In the genomic region with DNA sequence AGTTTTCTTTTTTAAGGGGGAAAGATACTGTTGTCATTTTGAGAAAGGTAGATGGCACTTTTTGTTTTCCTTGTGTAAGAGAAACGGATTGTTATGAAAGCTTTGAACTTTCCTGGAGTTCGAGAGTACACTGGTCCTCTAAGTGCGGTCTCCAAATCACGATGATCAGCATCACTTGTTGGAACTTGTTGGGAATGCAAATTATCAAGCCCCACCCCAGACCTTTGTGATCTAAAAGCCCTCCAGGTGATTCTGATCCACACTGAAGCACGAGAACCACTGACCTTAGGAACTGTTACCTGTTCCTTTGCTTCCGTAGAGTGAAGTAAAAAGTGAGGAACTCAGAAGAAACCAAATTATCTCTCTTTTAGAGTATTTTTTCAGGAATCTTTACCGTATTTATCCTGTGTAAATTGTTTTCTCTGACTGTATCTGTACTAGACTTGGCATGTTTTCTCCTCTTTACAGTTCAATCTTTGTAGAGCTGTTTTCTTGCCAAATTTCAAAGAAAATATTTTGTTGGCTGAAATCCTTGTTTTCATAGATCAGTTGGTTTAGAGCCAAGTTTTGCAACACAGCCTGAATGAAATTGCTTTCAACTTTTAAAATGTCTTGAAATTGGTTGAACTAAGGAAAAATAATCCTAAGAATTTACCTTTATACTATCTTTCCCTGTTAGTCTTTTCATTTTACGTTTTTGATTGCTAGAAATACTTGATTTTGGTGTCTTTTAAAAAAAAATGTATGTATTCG, we compare ENCODE assay signal across 8 cellular contexts. TPM values are rescaled to one million over a fixed set of nuclear protein-coding genes. Genes with fewer than 3 reads are reported as not detected.
DNase-seq lines count a peak whose midpoint lies in the region; ATAC-seq and TF ChIP-seq lines count a peak whose summit lies in the region.

No MANE protein-coding gene starts in this region.

- no peak overlapping the region for H2BK5ac ChIP-seq in trophoblast cell (ENCODE audit: low read depth, low read length, poor library complexity)

- no peak overlapping the region for H3K18ac ChIP-seq in trophoblast cell (ENCODE audit: low read length)

- H3K36me3 ChIP-seq in GM06990 (ENCODE audit: control insufficient read depth, insufficient read depth, low read length) (peaks cover 4% of the 10 kb centered on the region), trophoblast cell (ENCODE audit: control insufficient read depth in 1 of 2, insufficient read depth in 2 of 2, low read length in 2 of 2) (peaks cover 8 to 10% of the 10 kb centered on the region in 2 experiments)

- DNase-seq in GM06990 (ENCODE audit: extremely low read depth, insufficient read length) (no peak), RPMI8226 (peak; percentile 19), epithelial cell of esophagus (ENCODE audit: low read depth) (peak; percentile 93), trophoblast cell (peak; percentile 45 to 62), NCI-H2227 (lab: John Stamatoyannopoulos, UW; ENCODE audit: unreplicated experiment) (no peak)

- H3K79me1 ChIP-seq in trophoblast cell (ENCODE audit: low read length), result peaks cover 7% of the 10 kb centered on the region

- H3K27me3 ChIP-seq in GM06990 (replicated peaks; ENCODE audit: control insufficient read depth, insufficient read depth, low read length) (no peaks in the 10 kb centered on the region), trophoblast cell (ENCODE audit: insufficient read depth, low read length) (no peaks in the 10 kb centered on the region)

- no peak overlapping the region for H2AFZ ChIP-seq in trophoblast cell (ENCODE audit: insufficient read depth, low read length, poor library complexity)

- no peak overlapping the region for H3K4me2 ChIP-seq in trophoblast cell (ENCODE audit: low read length)

- no CpG with 5 or more reads among the region's 9 CpGs for WGBS in trophoblast cell (ENCODE audit: extremely low coverage, insufficient coverage, insufficient read length)

- peaks cover 7% of the 10 kb centered on the region for H3K79me2 ChIP-seq in trophoblast cell (ENCODE audit: control insufficient read depth, insufficient read depth, low read length, poor library complexity)

- no peak overlapping the region for H4K12ac ChIP-seq in trophoblast cell (ENCODE audit: low read depth, low read length)

- H3K4ac ChIP-seq in trophoblast cell (ENCODE audit: low read depth, low read length), result no peak overlapping the region

- H3K27ac ChIP-seq in trophoblast cell (ENCODE audit: low read depth, low read length), result no peak overlapping the region

- H3K9ac ChIP-seq in trophoblast cell (ENCODE audit: low read length), result no peak overlapping the region

- peaks cover 0 to 3% of the 10 kb centered on the region in 2 experiments for H3K4me1 ChIP-seq in trophoblast cell (ENCODE audit: control insufficient read depth in 1 of 2, insufficient read depth in 2 of 2, low read length in 2 of 2)

- no peak for ATAC-seq in GM18511 (IDR thresholded peaks at IDR 0.05; ENCODE audit: unreplicated experiment)
- no peak for ATAC-seq in HG02973 (IDR thresholded peaks at IDR 0.05; ENCODE audit: unreplicated experiment)
- no peak for ATAC-seq in GM21786 (IDR thresholded peaks at IDR 0.05; ENCODE audit: unreplicated experiment)

- H3K4me3 ChIP-seq in GM06990 (replicated peaks; ENCODE audit: low read depth, low read length) (peak overlapping the region; percentile 76), epithelial cell of esophagus (ENCODE audit: low read length) (peak overlapping the region; percentile 23), trophoblast cell (ENCODE audit: low read depth, low read length) (no peak overlapping the region)

- no peak overlapping the region for H2BK120ac ChIP-seq in trophoblast cell (ENCODE audit: insufficient read depth, low read length, poor library complexity)

- no peak overlapping the region for H2BK12ac ChIP-seq in trophoblast cell (ENCODE audit: low read length)

- H3K14ac ChIP-seq in trophoblast cell (ENCODE audit: low read length), result no peak overlapping the region

- no peak overlapping the region for H4K8ac ChIP-seq in trophoblast cell (ENCODE audit: low read depth, low read length)

- TF ChIP-seq CTCF in GM06990 (IDR thresholded peaks at IDR 0.05; ENCODE audit: insufficient read depth, low read length, poor library complexity, severe bottlenecking) (no peak), epithelial cell of esophagus (IDR thresholded peaks at IDR 0.05; ENCODE audit: insufficient read depth, low read depth, low read length, missing control alignments) (no peak)

- H3K9me3 ChIP-seq in trophoblast cell (ENCODE audit: insufficient read depth, low read depth, low read length), result no peaks in the 10 kb centered on the region

- H4K91ac ChIP-seq in trophoblast cell (ENCODE audit: low read depth, low read length), result no peak overlapping the region

- no peak overlapping the region for H2AK5ac ChIP-seq in trophoblast cell (ENCODE audit: low read length)

- H3K23ac ChIP-seq in trophoblast cell (ENCODE audit: low read length), result no peak overlapping the region

RNA-seq across cellular contexts. Expression of gene MAT2B, which starts 4.0 kb away (rescaled TPM):
- polyA plus RNA-seq in trophoblast cell (2013), result 21.8 TPM in 2 replicates

RNA-seq across cellular contexts. Expression of gene HMMR, which starts 49.0 kb away (rescaled TPM):
- polyA plus RNA-seq in trophoblast cell (2013), result 33.1 and 37.3 TPM in 2 replicates

RNA-seq across cellular contexts. Expression of gene NUDCD2, which starts 49.6 kb away (rescaled TPM):
- 10.6 and 11.6 TPM in 2 replicates for polyA plus RNA-seq in trophoblast cell (2013)

Comparison
In these comparisons a context has a peak if more than half of its experiments do, and no peak if none do; other contexts are left out.
1. DNase-seq: peak in RPMI8226 (single experiment), epithelial cell of esophagus (single experiment) and trophoblast cell (2 of 2); none in GM06990 (single experiment) and NCI-H2227 (single experiment).